ENCODE assay signal across 9 cellular contexts in genomic region chr10:22770270-22770669, GRCh38.
"Had no signal": no experiment of that assay in that cellular context is flagged by ENCODE, and none has a peak within 500 bp of the region (broad histone marks: within the 10 kb centered on the region; RNA-seq: fewer than 3 reads in every experiment).

No MANE protein-coding gene starts in this region.

- H3K4me3 Mint-ChIP-seq: GM23338, H9, HFFc6 had no signal

- H3K4me3 ChIP-seq: GM23248, GM23338, HAP-1 had no signal

- H3K9me3 Mint-ChIP-seq: HFFc6 had no signal

- DNase-seq: GM23248, GOT3, H7, H9, HCEC 1CT, HFFc6 had no signal

- H3K27ac Mint-ChIP-seq: GM23338, H9, HFFc6 had no signal

- ATAC-seq: GM23338, HCT116 had no signal

- H3K4me1 Mint-ChIP-seq: GM23338, H9 had no signal
